ENCODE assay signal across 33 cellular contexts in genomic region chrX:34406580-34406979, GRCh38.
DNase-seq lines count a peak whose midpoint lies in the region; ATAC-seq, FAIRE-seq and TF ChIP-seq lines count a peak whose summit lies in the region.
"Had no signal": no experiment of that assay in that cellular context is flagged by ENCODE, and none has a peak within 500 bp of the region (broad histone marks: within the 10 kb centered on the region; RNA-seq: fewer than 3 reads in every experiment).

No MANE protein-coding gene starts in this region.

- DNase-seq in A549 (ENCODE audit: low read depth in 1 of 2, low spot score in 1 of 2), result no peak
- DNase-seq in frontal cortex (ENCODE audit: low spot score in 2 of 2), result no peak
- no peak for DNase-seq in kidney
- DNase-seq in NCI-H128 (lab: John Stamatoyannopoulos, UW; ENCODE audit: unreplicated experiment), result no peak
- no peak for DNase-seq in DMS 273 treated with DMSO at 0.1 percent for 48 hours (lab: John Stamatoyannopoulos, UW)
- no peak for DNase-seq in NOMO-1 treated with DMSO at 0.1 percent for 48 hours (lab: John Stamatoyannopoulos, UW; ENCODE audit: unreplicated experiment)
- DNase-seq: 8988T; ACHN; AML-193; BE2C; C1 segment of cervical spinal cord; Caco-2; Calu3; CD4-positive, alpha-beta memory T cell; CD4-positive, alpha-beta T cell; CD4-positive, CD25-positive, alpha-beta regulatory T cell; CD8-positive, alpha-beta memory T cell; CD8-positive, alpha-beta T cell; COR-L47; DMS153; DMS53; DMS79; DMS79 treated with DMSO at 0.1 percent for 48 hours; DND-41; EL had no signal

- no peak for TF ChIP-seq EP300 in A549 (IDR thresholded peaks at IDR 0.05)

- H3K9me3 ChIP-seq in A549 (no peaks in the 10 kb centered on the region), HEK293 (ENCODE audit: control insufficient read depth, insufficient read depth, low read depth, low read length) (no peaks in the 10 kb centered on the region), kidney (ENCODE audit: control insufficient read depth in 1 of 2, low read length in 2 of 2) (no peaks in the 10 kb centered on the region)
- H3K9me3 ChIP-seq: BE2C, BLaER1, Caco-2 had no signal

- no peak overlapping the region for H3K27ac ChIP-seq in A549
- no peak overlapping the region for H3K27ac ChIP-seq in HEK293 (ENCODE audit: extremely low read depth, low read depth, low read length)
- no peak overlapping the region for H3K27ac ChIP-seq in kidney (ENCODE audit: low read depth in 2 of 2, low read length in 2 of 2)
- H3K27ac ChIP-seq: 22Rv1; BLaER1; BLaER1 treated with 17β-estradiol and CSF1 and Interleukin-3, amounts not matched to agents 10 nM and 100 nM; C4-2B had no signal

- CTCF ChIA-PET in A549 (lab: Yijun Ruan, JAX) (interaction anchor here (0.6 kb wide), 1 partner anchor 226 kb away, joined by 3 read pairs; no protein-coding TSS in a partner anchor), HEK293 (lab: Yijun Ruan, JAX) (interaction anchor here (0.6 to 0.8 kb wide), 2 partner anchors 583 to 973 kb away, joined by 3 read pairs; no protein-coding TSS in a partner anchor)

- no peak for TF ChIP-seq RAD21 in A549 (conservative IDR thresholded peaks at IDR 0.05 in 1 of 2, IDR thresholded peaks at IDR 0.05 in 1 of 2)

- intact Hi-C loops in kidney (cut with DNase I), result no loop called here

- WGBS in A549 (ENCODE audit: missing lambda C conversion rate), result 46% methylated on average over 1 of the region's 1 CpG

- no peak overlapping the region for H3K9ac ChIP-seq in kidney (ENCODE audit: low read length in 2 of 2)
- H3K9ac ChIP-seq: BLaER1; BLaER1 treated with 17β-estradiol and CSF1 and Interleukin-3, amounts not matched to agents 10 nM and 100 nM had no signal

- no peak for ATAC-seq in A549
- ATAC-seq in SK-N-SH treated with all-trans-retinoic acid at 6 μM for 48 hours, result no peak
- ATAC-seq: CD8-positive, alpha-beta T cell had no signal

- no peak for TF ChIP-seq POLR2A in A549 (IDR thresholded peaks at IDR 0.05; ENCODE audit: low read length)

- FAIRE-seq in A549 (lab: Jason Lieb, UNC), result no peak
- FAIRE-seq in frontal cortex (lab: Jason Lieb, UNC), result peak; percentile 19
- FAIRE-seq in kidney (lab: Jason Lieb, UNC), result peak; percentile 87
- FAIRE-seq: A204.1, D721Med had no signal

- no peak overlapping the region for H3K4me3 ChIP-seq in A549
- no peak overlapping the region for H3K4me3 ChIP-seq in HEK293 (ENCODE audit: low read depth, low read length)
- no peak overlapping the region for H3K4me3 ChIP-seq in kidney (ENCODE audit: low read length in 2 of 2)
- H3K4me3 ChIP-seq: BLaER1; BLaER1 treated with 17β-estradiol and CSF1 and Interleukin-3, amounts not matched to agents 10 nM and 100 nM had no signal

- H3K36me3 ChIP-seq in HEK293 (ENCODE audit: control insufficient read depth in 2 of 2, insufficient read depth in 1 of 2, low read length in 2 of 2) (no peaks in the 10 kb centered on the region), kidney (ENCODE audit: control insufficient read depth in 1 of 2, insufficient read depth in 2 of 2, low read length in 2 of 2) (no peaks in the 10 kb centered on the region)
- H3K36me3 ChIP-seq: BE2C; BLaER1; BLaER1 treated with 17β-estradiol and CSF1 and Interleukin-3, amounts not matched to agents 10 nM and 100 nM had no signal

- TF ChIP-seq CTCF in A549 (IDR thresholded peaks at IDR 0.05), result no peak
- no peak for TF ChIP-seq CTCF in HEK293 (tag by site-specific recombination; IDR thresholded peaks at IDR 0.05)
- no peak for TF ChIP-seq CTCF in kidney (IDR thresholded peaks at IDR 0.05; ENCODE audit: borderline replicate concordance, extremely low read depth, insufficient read depth)

- H3K4me2 ChIP-seq in A549, result no peak overlapping the region
- H3K4me2 ChIP-seq: BLaER1; BLaER1 treated with 17β-estradiol and CSF1 and Interleukin-3, amounts not matched to agents 10 nM and 100 nM had no signal

- H3K4me1 ChIP-seq in A549, result no peaks in the 10 kb centered on the region
- no peaks in the 10 kb centered on the region for H3K4me1 ChIP-seq in HEK293 (ENCODE audit: control insufficient read depth, insufficient read depth, low read length)
- no peaks in the 10 kb centered on the region for H3K4me1 ChIP-seq in kidney (ENCODE audit: control insufficient read depth in 1 of 2, insufficient read depth in 1 of 2, low read depth in 1 of 2, low read length in 2 of 2)
- H3K4me1 ChIP-seq: BE2C; BLaER1; BLaER1 treated with 17β-estradiol and CSF1 and Interleukin-3, amounts not matched to agents 10 nM and 100 nM; Caco-2 had no signal

- POLR2A ChIA-PET in A549 (lab: Yijun Ruan, JAX), result no interaction called here
- POLR2A ChIA-PET in HEK293 (lab: Yijun Ruan, JAX), result no interaction called here

TF ChIP-seq in A549, 52 proteins besides CTCF, POLR2A, EP300 and RAD21:
- no peak for TF ChIP-seq BCL3 (IDR thresholded peaks at IDR 0.05)
- TF ChIP-seq HOXB13 (CRISPR knock-in tag; IDR thresholded peaks at IDR 0.05; ENCODE audit: low read depth), result no peak
- peak; percentile 31; the same call in 1 of the 2 replicates for TF ChIP-seq ZC3H11A (IDR thresholded peaks at IDR 0.05)

TF ChIP-seq in HEK293, 187 proteins besides CTCF, POLR2A, EP300 and RAD21 (continues in another document):
- TF ChIP-seq ZNF266 (tag by site-specific recombination; IDR thresholded peaks at IDR 0.05; ENCODE audit: low read depth), result peak; percentile 11; the same call in 1 of the 2 replicates
- peak; percentile 74; the same call in 1 of the 2 replicates for TF ChIP-seq ZNF394 (tag by site-specific recombination; IDR thresholded peaks at IDR 0.05; ENCODE audit: borderline replicate concordance)
- no peak for TF ChIP-seq ZNF449 (tag by site-specific recombination; IDR thresholded peaks at IDR 0.05)
- TF ChIP-seq ZNF202 (tag by site-specific recombination; IDR thresholded peaks at IDR 0.05; ENCODE audit: borderline replicate concordance), result no peak; the same call in 1 of the 2 replicates
- TF ChIP-seq ZNF335 (tag by site-specific recombination; conservative IDR thresholded peaks at IDR 0.05), result no peak
- no peak for TF ChIP-seq ZNF692 (tag by site-specific recombination; IDR thresholded peaks at IDR 0.05)
- 0 out of 2 replicates have a peak, but pooled peaks have one; percentile 46 for TF ChIP-seq ZXDB (tag by site-specific recombination; IDR thresholded peaks at IDR 0.05)

TF ChIP-seq in SK-N-SH treated with all-trans-retinoic acid at 6 μM for 48 hours, 23 proteins besides CTCF, POLR2A, EP300 and RAD21:
- TF ChIP-seq ZNF8 (CRISPR knock-in tag; IDR thresholded peaks at IDR 0.05) (no peak), SNAI2 (CRISPR knock-in tag; IDR thresholded peaks at IDR 0.05) (no peak), PATZ1 (CRISPR knock-in tag; IDR thresholded peaks at IDR 0.05; ENCODE audit: borderline replicate concordance) (no peak), BACH2 (CRISPR knock-in tag; IDR thresholded peaks at IDR 0.05; ENCODE audit: borderline replicate concordance) (no peak), ZFP30 (CRISPR knock-in tag; IDR thresholded peaks at IDR 0.05) (no peak), ZNF70 (CRISPR knock-in tag; IDR thresholded peaks at IDR 0.05) (no peak)
- TF ChIP-seq, protein P1, sequence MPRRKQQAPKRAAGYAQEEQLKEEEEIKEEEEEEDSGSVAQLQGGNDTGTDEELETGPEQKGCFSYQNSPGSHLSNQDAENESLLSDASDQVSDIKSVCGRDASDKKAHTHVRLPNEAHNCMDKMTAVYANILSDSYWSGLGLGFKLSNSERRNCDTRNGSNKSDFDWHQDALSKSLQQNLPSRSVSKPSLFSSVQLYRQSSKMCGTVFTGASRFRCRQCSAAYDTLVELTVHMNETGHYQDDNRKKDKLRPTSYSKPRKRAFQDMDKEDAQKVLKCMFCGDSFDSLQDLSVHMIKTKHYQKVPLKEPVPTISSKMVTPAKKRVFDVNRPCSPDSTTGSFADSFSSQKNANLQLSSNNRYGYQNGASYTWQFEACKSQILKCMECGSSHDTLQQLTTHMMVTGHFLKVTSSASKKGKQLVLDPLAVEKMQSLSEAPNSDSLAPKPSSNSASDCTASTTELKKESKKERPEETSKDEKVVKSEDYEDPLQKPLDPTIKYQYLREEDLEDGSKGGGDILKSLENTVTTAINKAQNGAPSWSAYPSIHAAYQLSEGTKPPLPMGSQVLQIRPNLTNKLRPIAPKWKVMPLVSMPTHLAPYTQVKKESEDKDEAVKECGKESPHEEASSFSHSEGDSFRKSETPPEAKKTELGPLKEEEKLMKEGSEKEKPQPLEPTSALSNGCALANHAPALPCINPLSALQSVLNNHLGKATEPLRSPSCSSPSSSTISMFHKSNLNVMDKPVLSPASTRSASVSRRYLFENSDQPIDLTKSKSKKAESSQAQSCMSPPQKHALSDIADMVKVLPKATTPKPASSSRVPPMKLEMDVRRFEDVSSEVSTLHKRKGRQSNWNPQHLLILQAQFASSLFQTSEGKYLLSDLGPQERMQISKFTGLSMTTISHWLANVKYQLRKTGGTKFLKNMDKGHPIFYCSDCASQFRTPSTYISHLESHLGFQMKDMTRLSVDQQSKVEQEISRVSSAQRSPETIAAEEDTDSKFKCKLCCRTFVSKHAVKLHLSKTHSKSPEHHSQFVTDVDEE (CRISPR knock-in tag; IDR thresholded peaks at IDR 0.05), result no peak
TF ChIP-seq in SK-N-SH treated with all-trans-retinoic acid at 6 μM for 48 hours: peak in this region for 0.
